In genomic region chr12:131035268-131035681, GRCh38 we compare ENCODE assay signal across 16 cellular contexts.
DNase-seq lines count a peak whose midpoint lies in the region; ATAC-seq and TF ChIP-seq lines count a peak whose summit lies in the region.
"Had no signal": no experiment of that assay in that cellular context is flagged by ENCODE, and none has a peak within 500 bp of the region (broad histone marks: within the 10 kb centered on the region; RNA-seq: fewer than 3 reads in every experiment).

No MANE protein-coding gene starts in this region.

- TF ChIP-seq CTCF in GM12865 (IDR thresholded peaks at IDR 0.05; ENCODE audit: insufficient read depth, low read depth, low read length, missing control alignments) (no peak), endodermal cell (conservative IDR thresholded peaks at IDR 0.05) (no peak), osteoblast (IDR thresholded peaks at IDR 0.05; ENCODE audit: extremely low read depth, low read depth, low read length) (no peak), PC-9 (conservative IDR thresholded peaks at IDR 0.05) (no peak)

- H3K9me3 ChIP-seq in endodermal cell (ENCODE audit: control insufficient read depth, low read length) (no peaks in the 10 kb centered on the region), osteoblast (ENCODE audit: low read depth, low read length) (no peaks in the 10 kb centered on the region), SJCRH30 (replicated peaks) (no peaks in the 10 kb centered on the region), PC-9 (ENCODE audit: insufficient read depth, low read depth) (no peaks in the 10 kb centered on the region)
- H3K9me3 ChIP-seq: breast epithelium, transverse colon had no signal

- no peak overlapping the region for H3K4me3 Mint-ChIP-seq in endodermal cell
- H3K4me3 Mint-ChIP-seq: activated naive CD4-positive, alpha-beta T cell treated with anti-CD3 and anti-CD28 coated beads, Interleukin-2, amount 50 U/mL, for 24 hours had no signal

- intact Hi-C loops in PC-9 (cut with micrococcal nuclease; ENCODE audit: unreplicated experiment) = no loop called here

- H3K36me3 Mint-ChIP-seq in endodermal cell (ENCODE audit: low read depth) = no peaks in the 10 kb centered on the region
- H3K36me3 Mint-ChIP-seq: activated naive CD4-positive, alpha-beta T cell treated with anti-CD3 and anti-CD28 coated beads, Interleukin-2, amount 50 U/mL, for 24 hours had no signal

- H3K9ac ChIP-seq in endodermal cell (ENCODE audit: extremely low read depth, low read length, poor library complexity, severe bottlenecking) = no peak overlapping the region
- H3K9ac ChIP-seq: parathyroid adenoma had no signal

- no peak overlapping the region for H3K27ac Mint-ChIP-seq in endodermal cell
- H3K27ac Mint-ChIP-seq: activated naive CD4-positive, alpha-beta T cell treated with anti-CD3 and anti-CD28 coated beads, Interleukin-2, amount 50 U/mL, for 24 hours had no signal

- H3K4me3 ChIP-seq in GM12865 (ENCODE audit: low read depth, low read length) = peak overlapping the region; percentile 29
- no peak overlapping the region for H3K4me3 ChIP-seq in endodermal cell (ENCODE audit: low read length)
- no peak overlapping the region for H3K4me3 ChIP-seq in osteoblast (ENCODE audit: insufficient read depth, low read length)
- H3K4me3 ChIP-seq in SJCRH30 = no peak overlapping the region
- no peak overlapping the region for H3K4me3 ChIP-seq in PC-9
- H3K4me3 ChIP-seq: breast epithelium, transverse colon had no signal

- H3K27me3 Mint-ChIP-seq in endodermal cell (ENCODE audit: insufficient read depth) = no peaks in the 10 kb centered on the region
- H3K27me3 Mint-ChIP-seq: activated naive CD4-positive, alpha-beta T cell treated with anti-CD3 and anti-CD28 coated beads, Interleukin-2, amount 50 U/mL, for 24 hours had no signal

- H3F3A ChIP-seq in PC-9 (ENCODE audit: insufficient read depth, low read depth) = no peaks in the 10 kb centered on the region

- CTCF ChIA-PET in PC-9 (lab: Charles Lee) = no interaction called here

- peak; percentile 53 for ATAC-seq in GM21825 (IDR thresholded peaks at IDR 0.05; ENCODE audit: unreplicated experiment)
- ATAC-seq in stimulated activated naive CD8-positive, alpha-beta T cell treated with anti-CD3 and anti-CD28 coated beads, Interleukin-15, Interleukin-2, amounts not matched to agents 100 U/mL and 50 U/mL, for 24 hours = no peak

- H3K4me1 Mint-ChIP-seq in endodermal cell = no peaks in the 10 kb centered on the region
- H3K4me1 Mint-ChIP-seq: activated naive CD4-positive, alpha-beta T cell treated with anti-CD3 and anti-CD28 coated beads, Interleukin-2, amount 50 U/mL, for 24 hours had no signal

- H3K79me2 ChIP-seq in osteoblast (ENCODE audit: insufficient read depth, low read length) (no peaks in the 10 kb centered on the region), PC-9 (ENCODE audit: low read depth) (no peaks in the 10 kb centered on the region)
- H3K79me2 ChIP-seq: parathyroid adenoma had no signal

- peak; percentile 76 for DNase-seq in GM12865 (ENCODE audit: low read depth)
- no peak for DNase-seq in endodermal cell
- peak; percentile 61 for DNase-seq in osteoblast (ENCODE audit: insufficient read length, low spot score, missing footprints)
- DNase-seq in SJCRH30 = no peak
- no peak for DNase-seq in NOMO-1 (lab: John Stamatoyannopoulos, UW; ENCODE audit: unreplicated experiment in 2 of 2)
- no peak for DNase-seq in stimulated activated naive CD8-positive, alpha-beta T cell treated with anti-CD3 and anti-CD28 coated beads, Interleukin-15, Interleukin-2, amounts not matched to agents 100 U/mL and 50 U/mL, for 24 hours
- DNase-seq in PC-9 = no peak
- DNase-seq: activated CD8-positive, alpha-beta memory T cell treated with anti-CD3 and anti-CD28 coated beads, Interleukin-2, amount 50 U/mL, for 4 hours; effector memory CD4-positive, alpha-beta T cell; EL; GOT3; transverse colon had no signal

- H3K36me3 ChIP-seq in endodermal cell (ENCODE audit: control insufficient read depth, insufficient read depth, low read length) = no peaks in the 10 kb centered on the region
- no peaks in the 10 kb centered on the region for H3K36me3 ChIP-seq in osteoblast (ENCODE audit: insufficient read depth, low read length)
- no peaks in the 10 kb centered on the region for H3K36me3 ChIP-seq in SJCRH30
- no peaks in the 10 kb centered on the region for H3K36me3 ChIP-seq in PC-9 (ENCODE audit: low read depth)
- H3K36me3 ChIP-seq: breast epithelium, transverse colon had no signal

- peak overlapping the region; percentile 29 for H3K27ac ChIP-seq in endodermal cell (ENCODE audit: low read depth, low read length)
- H3K27ac ChIP-seq in osteoblast (ENCODE audit: low read depth, low read length) = no peak overlapping the region
- no peak overlapping the region for H3K27ac ChIP-seq in SJCRH30
- H3K27ac ChIP-seq in PC-9 = no peak overlapping the region
- H3K27ac ChIP-seq: breast epithelium, parathyroid adenoma, transverse colon had no signal

- H3K27me3 ChIP-seq in endodermal cell (ENCODE audit: control insufficient read depth, insufficient read depth, low read length, poor library complexity, severe bottlenecking) (no peaks in the 10 kb centered on the region), osteoblast (ENCODE audit: insufficient read depth, low read length) (no peaks in the 10 kb centered on the region), SJCRH30 (no peaks in the 10 kb centered on the region), PC-9 (ENCODE audit: insufficient read depth, low read depth) (peaks cover 74% of the 10 kb centered on the region)
- H3K27me3 ChIP-seq: breast epithelium, transverse colon had no signal

- no peaks in the 10 kb centered on the region for H3K9me2 ChIP-seq in PC-9 (ENCODE audit: insufficient read depth)

- no TSS peak for BruUV-seq in PC-9 (replicated peaks; lab: Mats Ljungman, UMichigan)

- peaks cover 9% of the 10 kb centered on the region for H3K9me3 Mint-ChIP-seq in endodermal cell
- H3K9me3 Mint-ChIP-seq: activated naive CD4-positive, alpha-beta T cell treated with anti-CD3 and anti-CD28 coated beads, Interleukin-2, amount 50 U/mL, for 24 hours had no signal

- H3K4me2 ChIP-seq in osteoblast (ENCODE audit: insufficient read depth, low read length) = no peak overlapping the region
- H3K4me2 ChIP-seq in PC-9 = no peak overlapping the region

- H3K4me1 ChIP-seq in endodermal cell (ENCODE audit: control insufficient read depth, insufficient read depth, low read length) = no peaks in the 10 kb centered on the region
- H3K4me1 ChIP-seq in osteoblast (ENCODE audit: insufficient read depth, low read length) = no peaks in the 10 kb centered on the region
- no peaks in the 10 kb centered on the region for H3K4me1 ChIP-seq in SJCRH30
- H3K4me1 ChIP-seq in PC-9 (replicated peaks; ENCODE audit: insufficient read depth) = no peaks in the 10 kb centered on the region
- H3K4me1 ChIP-seq: breast epithelium, parathyroid adenoma, transverse colon had no signal

- no peak overlapping the region for H2AFZ ChIP-seq in osteoblast (ENCODE audit: low read length)
- no peak overlapping the region for H2AFZ ChIP-seq in PC-9
- H2AFZ ChIP-seq: parathyroid adenoma had no signal

- no peaks in the 10 kb centered on the region for H4K20me1 ChIP-seq in osteoblast (ENCODE audit: insufficient read depth, low read length)
- no peaks in the 10 kb centered on the region for H4K20me1 ChIP-seq in PC-9 (ENCODE audit: insufficient read depth)

- WGBS in endodermal cell (ENCODE audit: insufficient coverage in 1 of 2, insufficient read length in 1 of 2), 2 experiments = 85 to 91% methylated on average over 15 to 16 of the region's 16 CpGs

- POLR2A ChIA-PET in PC-9 (lab: Charles Lee; ENCODE audit: unreplicated experiment) = no interaction called here

Comparison
In these comparisons a context has a peak if more than half of its experiments do, and no peak if none do; other contexts are left out.
1. DNase-seq: peak in GM12865 (single experiment) and osteoblast (single experiment); none in endodermal cell (single experiment), SJCRH30 (0 of 2), NOMO-1 (0 of 2), stimulated activated naive CD8-positive, alpha-beta T cell treated with anti-CD3 and anti-CD28 coated beads, Interleukin-15, Interleukin-2, amounts not matched to agents 100 U/mL and 50 U/mL, for 24 hours (single experiment) and PC-9 (0 of 2).